In genomic region chr1:109239580-109240068, GRCh38 we compare ENCODE assay signal across 1 cellular context.
TF ChIP-seq lines count a peak whose summit lies in the region.

No MANE protein-coding gene starts in this region.

TF ChIP-seq in GM12878, 131 proteins besides CTCF, POLR2A, EP300 and RAD21:
- TF ChIP-seq SMC3 (IDR thresholded peaks at IDR 0.05; ENCODE audit: borderline replicate concordance, low read length) (peak; percentile 9; the same call in 1 of the 2 replicates), E2F8 (IDR thresholded peaks at IDR 0.05; ENCODE audit: low read depth, partially characterized antibody) (peak; percentile 7), STAT3 (IDR thresholded peaks at IDR 0.05; ENCODE audit: low read depth, low read length) (no peak)
